ENCODE assay signal across 30 cellular contexts in the genomic region with DNA sequence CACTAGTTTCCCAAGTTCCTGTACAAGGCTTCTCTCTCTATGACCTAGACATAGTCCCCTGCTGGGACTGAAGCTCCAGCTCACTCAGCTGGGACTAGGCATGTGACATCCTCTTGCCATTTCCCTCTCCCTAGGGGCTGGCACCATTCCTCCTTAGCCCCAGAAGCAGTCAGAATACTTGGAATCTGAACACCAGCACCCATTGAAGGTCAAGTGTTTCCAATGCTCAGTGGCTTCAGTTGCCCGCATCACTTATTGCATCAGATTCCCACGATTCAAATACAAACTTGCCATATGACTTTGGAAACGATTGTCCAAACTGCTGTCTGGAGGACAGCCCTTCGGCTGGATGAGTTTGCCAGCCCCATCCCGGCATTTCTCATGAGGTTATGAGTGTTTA.
"Had no signal": no experiment of that assay in that cellular context is flagged by ENCODE, and none has a peak within 500 bp of the region (broad histone marks: within the 10 kb centered on the region; RNA-seq: fewer than 3 reads in every experiment).

No MANE protein-coding gene starts in this region.

- ATAC-seq: left cardiac atrium; left lobe of liver; left ventricle myocardium superior; lower lobe of right lung; naive thymus-derived CD8-positive, alpha-beta T cell; right cardiac atrium; sciatic nerve; stimulated activated naive B cell treated with anti-CD40 and anti-IgM and Interleukin-4, amounts not matched to agents 10 μg/mL and 1 μg/mL and 100 μg/mL, for 72 hours; stimulated activated naive CD8-positive, alpha-beta T cell treated with anti-CD3 and anti-CD28 coated beads, Interleukin-15, Interleukin-2, amounts not matched to agents 100 U/mL and 50 U/mL, for 24 hours; upper lobe of right lung had no signal

- DNase-seq: hippocampal formation; kidney glomerular epithelial cell; left cardiac atrium; left ventricle myocardium superior; lower lobe of right lung; mammary epithelial cell; mesenchymal stem cell; naive thymus-derived CD8-positive, alpha-beta T cell; occipital lobe; ovary; retina; right cardiac atrium; stimulated activated CD4-positive, alpha-beta T cell treated with anti-CD3 and anti-CD28 coated beads, Interleukin-12 subunit alpha, Interleukin-12 subunit beta, amount 100 ng/mL, for 4 hours; stimulated activated CD4-positive, alpha-beta T cell treated with anti-CD3 and anti-CD28 coated beads, Interleukin-15, amount 100 ng/mL, for 24 hours; stimulated activated CD4-positive, alpha-beta T cell treated with anti-CD3 and anti-CD28 coated beads, Interleukin-2, amount 100 ng/mL, for 24 hours; stimulated activated CD4-positive, alpha-beta T cell treated with anti-CD3 and anti-CD28 coated beads, Interleukin-4, amount 100 ng/mL, for 1 hour; stimulated activated naive B cell treated with anti-CD40 and anti-IgM and Interleukin-4, amounts not matched to agents 10 μg/mL and 1 μg/mL and 100 μg/mL, for 72 hours; stimulated activated naive CD8-positive, alpha-beta T cell treated with anti-CD3 and anti-CD28 coated beads, Interleukin-15, Interleukin-2, amounts not matched to agents 100 U/mL and 50 U/mL, for 24 hours; stomach; testis; transverse colon; upper lobe of right lung had no signal

- H3K4me3 ChIP-seq: lower lobe of right lung, ovary, prostate gland, skin epidermis, stomach, testis, thyroid gland, transverse colon, upper lobe of right lung had no signal

- H3K27ac ChIP-seq: lower lobe of right lung, neutrophil, ovary, prostate gland, skin epidermis, stomach, testis, thyroid gland, transverse colon, upper lobe of right lung had no signal

- H3K4me1 Mint-ChIP-seq: nephron, neural crest cell had no signal

- H3K36me3 Mint-ChIP-seq: stimulated activated naive B cell treated with anti-CD40 and anti-IgM and Interleukin-4, amounts not matched to agents 10 μg/mL and 1 μg/mL and 100 μg/mL, for 72 hours had no signal

- H3K27ac Mint-ChIP-seq: nephron; stimulated activated naive B cell treated with anti-CD40 and anti-IgM and Interleukin-4, amounts not matched to agents 10 μg/mL and 1 μg/mL and 100 μg/mL, for 72 hours had no signal

- H3K4me1 ChIP-seq: lower lobe of right lung, prostate gland, stomach, testis, upper lobe of right lung had no signal

- H3K27me3 Mint-ChIP-seq: naive thymus-derived CD8-positive, alpha-beta T cell; stimulated activated naive B cell treated with anti-CD40 and anti-IgM and Interleukin-4, amounts not matched to agents 10 μg/mL and 1 μg/mL and 100 μg/mL, for 72 hours had no signal

- H3K4me3 Mint-ChIP-seq: naive thymus-derived CD8-positive, alpha-beta T cell; nephron; neural crest cell; stimulated activated naive B cell treated with anti-CD40 and anti-IgM and Interleukin-4, amounts not matched to agents 10 μg/mL and 1 μg/mL and 100 μg/mL, for 72 hours had no signal

- H3K36me3 ChIP-seq: lower lobe of right lung, neutrophil, ovary, prostate gland, stomach, thyroid gland, transverse colon, upper lobe of right lung had no signal

- H3K9me3 ChIP-seq: lower lobe of right lung, neutrophil, ovary, prostate gland, stomach, testis, thyroid gland, transverse colon, upper lobe of right lung had no signal

- H3K27me3 ChIP-seq: neutrophil, ovary, stomach, testis, thyroid gland, transverse colon, upper lobe of right lung had no signal
